ENCODE assay signal across 8 cellular contexts in genomic region chr19:19404879-19405860, GRCh38. TPM values are rescaled to one million over a fixed set of nuclear protein-coding genes. Genes with fewer than 3 reads are reported as not detected.
DNase-seq lines count a peak whose midpoint lies in the region; ATAC-seq and TF ChIP-seq lines count a peak whose summit lies in the region.

Gene GATAD2A (plus strand): TSS chr19:19405675. CDS start chr19:19465346, 59,671 bp downstream.

- peaks cover 78 to 88% (median 82%) of the 10 kb centered on the region in 10 experiments for H3K4me1 ChIP-seq in BLaER1 treated with 17β-estradiol and CSF1 and Interleukin-3, amounts not matched to agents 10 nM and 100 nM
- H3K4me1 ChIP-seq in right lobe of liver, result peaks cover 0 to 36% (median 13%) of the 10 kb centered on the region in 4 donors

- peak in 3 of 4 donors; percentile 32 to 51 (median 42) for TF ChIP-seq CTCF in right lobe of liver (IDR thresholded peaks at IDR 0.05)

- no peaks in the 10 kb centered on the region for H3K9me3 ChIP-seq in BLaER1 treated with 17β-estradiol and CSF1 and Interleukin-3, amounts not matched to agents 10 nM and 100 nM (replicated peaks in 1 of 11)
- no peaks in the 10 kb centered on the region for H3K9me3 ChIP-seq in right lobe of liver

- peak; percentile 79 for DNase-seq in GM19238 (ENCODE audit: insufficient read length, low spot score)
- DNase-seq in NCI-H69 (lab: John Stamatoyannopoulos, UW), result peak; percentile 97
- peak; percentile 86 to 89 for DNase-seq in activated CD4-positive, alpha-beta T cell treated with anti-CD3 and anti-CD28 coated beads, Interleukin-2, amount 50 U/mL, for 48 hours
- DNase-seq in dermis blood vessel endothelial cell, result peak; percentile 95
- peak; percentile 96 to 98 (median 97) for DNase-seq in right lobe of liver
- peak; percentile 91 for DNase-seq in stimulated activated CD4-positive, alpha-beta T cell treated with anti-CD3 and anti-CD28 coated beads, Interleukin-4, amount 100 ng/mL, for 24 hours

- H3K27ac ChIP-seq in BLaER1 treated with 17β-estradiol and CSF1 and Interleukin-3, amounts not matched to agents 10 nM and 100 nM, result peak within 1 kb of the TSS; percentile 83 to 96 (median 92)
- peak within 1 kb of the TSS; percentile 45 to 76 (median 76) for H3K27ac ChIP-seq in right lobe of liver

- peaks cover 0 to 12% (median 0%) of the 10 kb centered on the region in 11 experiments; a peak in 5 of 22 replicates for H3K36me3 ChIP-seq in BLaER1 treated with 17β-estradiol and CSF1 and Interleukin-3, amounts not matched to agents 10 nM and 100 nM
- no peaks in the 10 kb centered on the region for H3K36me3 ChIP-seq in right lobe of liver

- peaks cover 38 to 96% (median 89%) of the 10 kb centered on the region in 11 experiments for H4K20me1 ChIP-seq in BLaER1 treated with 17β-estradiol and CSF1 and Interleukin-3, amounts not matched to agents 10 nM and 100 nM

- intact Hi-C loops in right lobe of liver (cut with DNase I), result loop anchor here in 1 of 2 donors (5.0 kb wide), 1 partner anchor 82 kb away; no protein-coding TSS in a partner anchor

- H3K27me3 ChIP-seq in BLaER1 treated with 17β-estradiol and CSF1 and Interleukin-3, amounts not matched to agents 10 nM and 100 nM, result no peaks in the 10 kb centered on the region
- no peaks in the 10 kb centered on the region for H3K27me3 ChIP-seq in right lobe of liver

- peak; percentile 71 for TF ChIP-seq POLR2A in right lobe of liver (IDR thresholded peaks at IDR 0.05)

- peak within 1 kb of the TSS; percentile 89 to 97 (median 93) for H3K9ac ChIP-seq in BLaER1 treated with 17β-estradiol and CSF1 and Interleukin-3, amounts not matched to agents 10 nM and 100 nM

- H3K4me3 ChIP-seq in BLaER1 treated with 17β-estradiol and CSF1 and Interleukin-3, amounts not matched to agents 10 nM and 100 nM, result peak within 1 kb of the TSS; percentile 83 to 93 (median 89)
- H3K4me3 ChIP-seq in right lobe of liver, result peak within 1 kb of the TSS; percentile 79 to 88 (median 80)

- WGBS in right lobe of liver (ENCODE audit: insufficient coverage, low coverage, low lambda C conversion rate, missing lambda C conversion rate), result 20% methylated on average over 5 of the region's 90 CpGs

- ATAC-seq in HG03439 (IDR thresholded peaks at IDR 0.05; ENCODE audit: unreplicated experiment) (peak; percentile 82), right lobe of liver (peak; percentile 91 to 97 (median 95))

- peak within 1 kb of the TSS; percentile 82 to 99 (median 95) for H3K4me2 ChIP-seq in BLaER1 treated with 17β-estradiol and CSF1 and Interleukin-3, amounts not matched to agents 10 nM and 100 nM

RNA-seq across cellular contexts. Expression of gene GATAD2A, which starts in this region (rescaled TPM):
- total RNA-seq in dermis blood vessel endothelial cell, result 47.0 and 104 TPM in 2 replicates
- 10 to 100 TPM; 23.9 to 59.6 (median 39.2) TPM for total RNA-seq in right lobe of liver

Comparison
In these comparisons a context has a peak if more than half of its experiments do, and no peak if none do; other contexts are left out.
1. Peak in every context shown above with its lines: DNase-seq, ATAC-seq, H3K4me3 ChIP-seq and H3K27ac ChIP-seq.